ENCODE assay signal across 8 cellular contexts in genomic region chr16:22007509-22008214, GRCh38. TPM values are rescaled to one million over a fixed set of nuclear protein-coding genes. Genes with fewer than 3 reads are reported as not detected.
DNase-seq lines count a peak whose midpoint lies in the region; ATAC-seq, FAIRE-seq and TF ChIP-seq lines count a peak whose summit lies in the region.

Gene MOSMO (plus strand): TSS chr16:22008111. CDS start chr16:22008302, 191 bp downstream.

- TF ChIP-seq POLR2A in heart left ventricle (IDR thresholded peaks at IDR 0.05) (peak in 1 of 2 donors; percentile 56), tibial nerve (IDR thresholded peaks at IDR 0.05) (peak; percentile 19 to 49)

- intact Hi-C loops in heart left ventricle (cut with DNase I) = loop anchor here in 5 of 10 donors (2.0 to 10.0 kb wide), 4 partner anchors 67 to 297 kb away; partner anchors contain the start of gene POLR3E (in 4 of the 5)

- no peaks in the 10 kb centered on the region for H3K9me3 ChIP-seq in heart left ventricle
- no peaks in the 10 kb centered on the region for H3K9me3 ChIP-seq in tibial nerve

- peak in 3 of 12 donors; percentile 17 to 38 (median 36) for TF ChIP-seq CTCF in heart left ventricle (IDR thresholded peaks at IDR 0.05)
- no peak for TF ChIP-seq CTCF in tibial nerve (IDR thresholded peaks at IDR 0.05)

- 0 to 1% (median 1%) methylated on average over 23 to 78 of the region's 78 CpGs for WGBS in heart left ventricle, 4 donors
- WGBS in tibial nerve, 2 donors = 0% methylated on average over 12 to 43 of the region's 78 CpGs

- peak within 1 kb of the TSS; percentile 42 to 97 (median 90) for H3K27ac ChIP-seq in heart left ventricle
- peak within 1 kb of the TSS; percentile 72 to 87 (median 86) for H3K27ac ChIP-seq in tibial nerve

- H3K4me1 ChIP-seq in heart left ventricle (peaks cover 0 to 44% (median 25%) of the 10 kb centered on the region in 12 donors), tibial nerve (peaks cover 0 to 37% (median 13%) of the 10 kb centered on the region in 4 donors)

- FAIRE-seq in HTR-8/SVneo (lab: Jason Lieb, UNC) = peak; percentile 52

- no peak for TF ChIP-seq EP300 in tibial nerve (IDR thresholded peaks at IDR 0.05)

- H3K27me3 ChIP-seq in heart left ventricle = no peaks in the 10 kb centered on the region
- no peaks in the 10 kb centered on the region for H3K27me3 ChIP-seq in tibial nerve

- no peaks in the 10 kb centered on the region for H3K36me3 ChIP-seq in heart left ventricle
- H3K36me3 ChIP-seq in tibial nerve = no peaks in the 10 kb centered on the region

- H3K4me3 ChIP-seq in heart left ventricle (peak within 1 kb of the TSS; percentile 55 to 100 (median 94)), tibial nerve (peak within 1 kb of the TSS; percentile 77 to 97 (median 90))

- ATAC-seq in GM18511 (IDR thresholded peaks at IDR 0.05; ENCODE audit: unreplicated experiment) (peak; percentile 79), heart left ventricle (peak; percentile 84 to 97 (median 94))

- peak; percentile 55 for DNase-seq in A172 (ENCODE audit: low spot score)
- DNase-seq in HTR-8/SVneo (ENCODE audit: insufficient read length, low spot score) = peak; percentile 56
- DNase-seq in SKM-1 treated with dmso at 0.1 percent for 144 hours (lab: John Stamatoyannopoulos, UW; ENCODE audit: unreplicated experiment) = peak; percentile 56
- peak; percentile 21 for DNase-seq in activated naive CD8-positive, alpha-beta T cell treated with anti-CD3 and anti-CD28 coated beads, Interleukin-2, amount 50 U/mL, for 16 hours (ENCODE audit: low read depth, low spot score)
- peak; percentile 81 to 88 (median 81) for DNase-seq in heart left ventricle
- DNase-seq in pons (ENCODE audit: low spot score) = peak; percentile 30
- DNase-seq in tibial nerve (ENCODE audit: low spot score in 2 of 2) = peak; percentile 53 to 56

RNA-seq across cellular contexts. Expression of gene MOSMO, which starts in this region (rescaled TPM):
- total RNA-seq in A172 (2014; rRNA removed; shearing (Covaris generic)) = 7.6 and 9.7 TPM in 2 replicates
- total RNA-seq in heart left ventricle (10 to 100 TPM in 6 of 9 donors, 1 to 10 TPM in 3; 8.7 to 15.0 (median 11.7) TPM), tibial nerve (10 to 100 TPM; 19.3 to 33.6 (median 26.0) TPM)
- 10 to 100 TPM in 1 of 2 donors, 1 to 10 TPM in 1; 8.8 to 12.4 TPM for polyA plus RNA-seq in heart left ventricle

Comparison
In these comparisons a context has a peak if more than half of its experiments do, and no peak if none do; other contexts are left out.
1. Peak in every context shown above with its lines: DNase-seq, ATAC-seq, H3K4me3 ChIP-seq and H3K27ac ChIP-seq.
2. DNase-seq: peak in every context shown above with its lines; median percentile 81 in heart left ventricle; 56 in HTR-8/SVneo; 56 in SKM-1 treated with dmso at 0.1 percent for 144 hours; 55 in A172; 54 in tibial nerve; 30 in pons; 21 in activated naive CD8-positive, alpha-beta T cell treated with anti-CD3 and anti-CD28 coated beads, Interleukin-2, amount 50 U/mL, for 16 hours.